Comparison of ENCODE assay signal across 28 cellular contexts in genomic region chr2:148110184-148110583, GRCh38.
DNase-seq lines count a peak whose midpoint lies in the region; ATAC-seq and TF ChIP-seq lines count a peak whose summit lies in the region.
"Had no signal": no experiment of that assay in that cellular context is flagged by ENCODE, and none has a peak within 500 bp of the region (broad histone marks: within the 10 kb centered on the region; RNA-seq: fewer than 3 reads in every experiment).

No MANE protein-coding gene starts in this region.

- POLR2A ChIA-PET in naive thymus-derived CD4-positive, alpha-beta T cell (lab: Charles Lee): no interaction called here

- H3K27ac ChIP-seq in naive thymus-derived CD4-positive, alpha-beta T cell (ENCODE audit: low read depth, low read length): no peak overlapping the region
- H3K27ac ChIP-seq: adrenal gland, C4-2B, PC-9, VCaP had no signal

- peaks cover 0 to 7% (median 0%) of the 10 kb centered on the region in 11 donors for H3K9me3 Mint-ChIP-seq in naive thymus-derived CD4-positive, alpha-beta T cell

- H3K27me3 ChIP-seq in naive thymus-derived CD4-positive, alpha-beta T cell (ENCODE audit: control insufficient read depth in 2 of 2, insufficient read depth in 2 of 2, low read length in 2 of 2): no peaks in the 10 kb centered on the region
- H3K27me3 ChIP-seq: adrenal gland had no signal

- H3K36me3 Mint-ChIP-seq in naive thymus-derived CD4-positive, alpha-beta T cell: peaks cover 0 to 22% (median 16%) of the 10 kb centered on the region in 5 donors

- peaks cover 0 to 4% of the 10 kb centered on the region in 2 donors for H3K4me1 ChIP-seq in naive thymus-derived CD4-positive, alpha-beta T cell (ENCODE audit: control insufficient read depth in 2 of 2, insufficient read depth in 2 of 2, low read length in 2 of 2)
- H3K4me1 ChIP-seq: adrenal gland had no signal

- H3K27me3 Mint-ChIP-seq in naive thymus-derived CD4-positive, alpha-beta T cell: no peaks in the 10 kb centered on the region
- H3K27me3 Mint-ChIP-seq: brain had no signal

- ATAC-seq in GM18502 (IDR thresholded peaks at IDR 0.05; ENCODE audit: poor library complexity, unreplicated experiment): peak; percentile 60
- ATAC-seq in GM21529 (IDR thresholded peaks at IDR 0.05; ENCODE audit: unreplicated experiment): peak; percentile 73
- peak; percentile 55 for ATAC-seq in HG02885 (IDR thresholded peaks at IDR 0.05; ENCODE audit: poor library complexity, unreplicated experiment)
- no peak for ATAC-seq in naive thymus-derived CD4-positive, alpha-beta T cell
- ATAC-seq in HG03135 (IDR thresholded peaks at IDR 0.05; ENCODE audit: unreplicated experiment): no peak
- ATAC-seq: mucosa of descending colon had no signal

- no peaks in the 10 kb centered on the region for H3K9me3 ChIP-seq in naive thymus-derived CD4-positive, alpha-beta T cell (ENCODE audit: control insufficient read depth in 2 of 3, low read length in 3 of 3)
- H3K9me3 ChIP-seq: mucosa of descending colon had no signal

- H3K27ac Mint-ChIP-seq in naive thymus-derived CD4-positive, alpha-beta T cell: peak overlapping the region in 5 of 9 donors; percentile 0 to 37 (median 7)
- H3K27ac Mint-ChIP-seq: brain, nephron had no signal

- H3K36me3 ChIP-seq in naive thymus-derived CD4-positive, alpha-beta T cell (ENCODE audit: control insufficient read depth in 2 of 3, insufficient read depth in 3 of 3, low read length in 3 of 3): no peaks in the 10 kb centered on the region
- H3K36me3 ChIP-seq: adrenal gland had no signal

- H3K4me3 Mint-ChIP-seq in naive thymus-derived CD4-positive, alpha-beta T cell: peak overlapping the region in 2 of 10 donors; percentile 0 to 10
- H3K4me3 Mint-ChIP-seq: brain, nephron had no signal

- CTCF ChIA-PET in naive thymus-derived CD4-positive, alpha-beta T cell (lab: Charles Lee): no interaction called here

- DNase-seq in naive thymus-derived CD4-positive, alpha-beta T cell: no peak
- DNase-seq in GM10266 (ENCODE audit: extremely low spot score) (no peak), NCI-H2029 treated with DMSO at 0.1 percent for 48 hours (lab: John Stamatoyannopoulos, UW) (no peak)
- DNase-seq: activated CD4-positive, alpha-beta T cell treated with anti-CD3 and anti-CD28 coated beads for 4 hours; activated naive CD4-positive, alpha-beta T cell; activated T-cell treated with anti-CD3 and anti-CD28 coated beads, Interleukin-2, amount 50 U/mL, for 48 hours; adrenal gland; DMS 273 treated with DMSO at 0.1 percent for 48 hours; EL; H7; Kasumi-1; kidney; mucosa of descending colon; NCI-H1694; NCI-H2171; NCI-H510A treated with DMSO at 0.1 percent for 48 hours; PC-9; Right ventricle myocardium superior; stimulated activated CD4-positive, alpha-beta T cell treated with anti-CD3 and anti-CD28 coated beads, Interleukin-15, amount 100 ng/mL, for 24 hours had no signal

- TF ChIP-seq CTCF in GM10266 (IDR thresholded peaks at IDR 0.05; ENCODE audit: control insufficient read depth, insufficient read depth, low read depth, missing control alignments): no peak

- peaks cover 11 to 22% (median 18%) of the 10 kb centered on the region in 7 donors for H3K4me1 Mint-ChIP-seq in naive thymus-derived CD4-positive, alpha-beta T cell
- H3K4me1 Mint-ChIP-seq: nephron had no signal

- intact Hi-C loops in naive thymus-derived CD4-positive, alpha-beta T cell (cut with micrococcal nuclease): no loop called here

- H3K4me3 ChIP-seq in naive thymus-derived CD4-positive, alpha-beta T cell (ENCODE audit: low read length): no peak overlapping the region
- H3K4me3 ChIP-seq: adrenal gland, lung, mucosa of descending colon, PC-9 had no signal

Comparison
In these comparisons a context has a peak if more than half of its experiments do, and no peak if none do; other contexts are left out.
1. ATAC-seq: peak in GM18502 (single experiment), GM21529 (single experiment) and HG02885 (single experiment); none in naive thymus-derived CD4-positive, alpha-beta T cell (single experiment) and HG03135 (single experiment).